In genomic region chr9:129597355-129598088, GRCh38 we compare ENCODE assay signal across 8 cellular contexts. TPM values are rescaled to one million over a fixed set of nuclear protein-coding genes. Genes with fewer than 3 reads are reported as not detected.
DNase-seq lines count a peak whose midpoint lies in the region; ATAC-seq and TF ChIP-seq lines count a peak whose summit lies in the region.

No MANE protein-coding gene starts in this region.

- H3K27ac ChIP-seq in ectodermal cell (ENCODE audit: insufficient read depth, low read depth, low read length, poor library complexity, severe bottlenecking) (peak overlapping the region; percentile 78), urinary bladder (ENCODE audit: low read depth) (peak overlapping the region; percentile 90)

- peak overlapping the region; percentile 52 for H3K4me3 Mint-ChIP-seq in mesothelial cell of epicardium

- TF ChIP-seq CTCF in mesothelial cell of epicardium (IDR thresholded peaks at IDR 0.05; ENCODE audit: unreplicated experiment): no peak

- peaks cover 51% of the 10 kb centered on the region for H3K4me1 Mint-ChIP-seq in mesothelial cell of epicardium

- peak overlapping the region; percentile 96 for H3K27ac Mint-ChIP-seq in mesothelial cell of epicardium

- H3K27me3 ChIP-seq in ectodermal cell (ENCODE audit: control insufficient read depth, insufficient read depth, low read length, poor library complexity, severe bottlenecking): peaks cover 3% of the 10 kb centered on the region

- no peak for ATAC-seq in GM18867 (IDR thresholded peaks at IDR 0.05; ENCODE audit: unreplicated experiment)

- H3K36me3 ChIP-seq in ectodermal cell (ENCODE audit: control insufficient read depth, insufficient read depth, low read length) (no peaks in the 10 kb centered on the region), urinary bladder (ENCODE audit: insufficient read depth) (no peaks in the 10 kb centered on the region)

- 2% methylated on average over 54 to 56 of the region's 57 CpGs for WGBS in ectodermal cell, 2 experiments
- 5% methylated on average over 57 of the region's 57 CpGs for WGBS in urinary bladder

- H3K4me3 ChIP-seq in ectodermal cell (ENCODE audit: insufficient read depth, low read depth, low read length) (peak overlapping the region; percentile 39), urinary bladder (ENCODE audit: low read depth, low read length) (peak overlapping the region; percentile 47)

- H3K4me1 ChIP-seq in ectodermal cell (ENCODE audit: control insufficient read depth, insufficient read depth, low read length) (peaks cover 33% of the 10 kb centered on the region), urinary bladder (ENCODE audit: insufficient read depth) (no peaks in the 10 kb centered on the region)

- no peaks in the 10 kb centered on the region for H3K9me3 ChIP-seq in ectodermal cell (ENCODE audit: control insufficient read depth, low read length)

- H3K27me3 Mint-ChIP-seq in mesothelial cell of epicardium (ENCODE audit: low read depth): no peaks in the 10 kb centered on the region

- DNase-seq in DMS53 (lab: John Stamatoyannopoulos, UW): peak; percentile 86
- DNase-seq in RKO (ENCODE audit: low spot score): peak; percentile 81
- DNase-seq in mesothelial cell of epicardium (ENCODE audit: low spot score in 2 of 2, unreplicated experiment in 2 of 2): peak; percentile 56 to 78
- DNase-seq in globus pallidus (ENCODE audit: low spot score): no peak
- no peak for DNase-seq in NCI-H128 (lab: John Stamatoyannopoulos, UW; ENCODE audit: unreplicated experiment)

- H3K36me3 Mint-ChIP-seq in mesothelial cell of epicardium: no peaks in the 10 kb centered on the region

- no peaks in the 10 kb centered on the region for H3K9me3 Mint-ChIP-seq in mesothelial cell of epicardium

RNA-seq across cellular contexts. Expression of gene C9orf50, which starts 23.4 kb away (rescaled TPM):
- not detected for polyA plus RNA-seq in ectodermal cell (2013, experiment 1 of 4)
- polyA plus RNA-seq in ectodermal cell (2013, experiment 2 of 4): not detected
- not detected for polyA plus RNA-seq in ectodermal cell (2013, experiment 3 of 4)
- not detected for polyA plus RNA-seq in ectodermal cell (2013, experiment 4 of 4)
- total RNA-seq in mesothelial cell of epicardium: 0.23 to 0.87 TPM (median 0.69 TPM) in 3 replicates
- not detected for total RNA-seq in urinary bladder
- polyA plus RNA-seq in urinary bladder: 0.28 TPM

RNA-seq across cellular contexts. Expression of gene NTMT1, which starts 28.4 kb away (rescaled TPM):
- 39.0 TPM for polyA plus RNA-seq in ectodermal cell (2013, experiment 1 of 4)
- 37.3 TPM for polyA plus RNA-seq in ectodermal cell (2013, experiment 2 of 4)
- polyA plus RNA-seq in ectodermal cell (2013, experiment 3 of 4): 31.3 TPM
- 35.2 TPM for polyA plus RNA-seq in ectodermal cell (2013, experiment 4 of 4)
- total RNA-seq in mesothelial cell of epicardium (30.7 to 33.3 TPM (median 33.0 TPM) in 3 replicates), urinary bladder (12.8 TPM)
- 46.7 TPM for polyA plus RNA-seq in urinary bladder

RNA-seq across cellular contexts. Expression of gene ASB6, which starts 44.4 kb away (rescaled TPM):
- 20.0 TPM for polyA plus RNA-seq in ectodermal cell (2013, experiment 1 of 4)
- 20.5 TPM for polyA plus RNA-seq in ectodermal cell (2013, experiment 2 of 4)
- polyA plus RNA-seq in ectodermal cell (2013, experiment 3 of 4): 16.8 TPM
- polyA plus RNA-seq in ectodermal cell (2013, experiment 4 of 4): 17.5 TPM
- total RNA-seq in mesothelial cell of epicardium: 24.5 to 26.2 TPM (median 24.6 TPM) in 3 replicates
- total RNA-seq in urinary bladder: 5.8 TPM
- 16.5 TPM for polyA plus RNA-seq in urinary bladder

Comparison
In these comparisons a context has a peak if more than half of its experiments do, and no peak if none do; other contexts are left out.
1. DNase-seq: peak in DMS53 (single experiment), RKO (single experiment) and mesothelial cell of epicardium (2 of 2); none in globus pallidus (single experiment) and NCI-H128 (single experiment).